ENCODE assay signal across 8 cellular contexts in genomic region chr6:145814035-145814500, GRCh38. TPM values are rescaled to one million over a fixed set of nuclear protein-coding genes. Genes with fewer than 3 reads are reported as not detected.
DNase-seq lines count a peak whose midpoint lies in the region; ATAC-seq and TF ChIP-seq lines count a peak whose summit lies in the region.

No MANE protein-coding gene starts in this region.

- no peak for TF ChIP-seq CTCF in choroid plexus epithelial cell (conservative IDR thresholded peaks at IDR 0.05; ENCODE audit: low read depth, low read length)

- peak overlapping the region; percentile 82 for H3K4me3 ChIP-seq in choroid plexus epithelial cell (ENCODE audit: low read depth, low read length)

- peak; percentile 71 for DNase-seq in ELF-1 (ENCODE audit: low read depth, low spot score)
- DNase-seq in HS-5 (ENCODE audit: low read depth): peak; percentile 41
- DNase-seq in choroid plexus epithelial cell (ENCODE audit: low read depth): no peak
- DNase-seq in left colon: peak in 1 of 2 donors; percentile 52
- peak; percentile 24 for DNase-seq in stimulated activated naive B cell treated with anti-CD40 and anti-IgM and Interleukin-4, amounts not matched to agents 10 μg/mL and 1 μg/mL and 100 μg/mL, for 72 hours
- no peak for DNase-seq in cerebellar nuclear complex (lab: John Stamatoyannopoulos, UW)

- peak overlapping the region; percentile 52 for H3K27ac Mint-ChIP-seq in stimulated activated naive B cell treated with anti-CD40 and anti-IgM and Interleukin-4, amounts not matched to agents 10 μg/mL and 1 μg/mL and 100 μg/mL, for 72 hours

- H3K36me3 Mint-ChIP-seq in stimulated activated naive B cell treated with anti-CD40 and anti-IgM and Interleukin-4, amounts not matched to agents 10 μg/mL and 1 μg/mL and 100 μg/mL, for 72 hours: peaks cover 2 to 7% of the 10 kb centered on the region in 2 donors

- ATAC-seq in GM21526 (IDR thresholded peaks at IDR 0.05; ENCODE audit: low FRiP score, unreplicated experiment): peak; percentile 13
- peak; percentile 50 for ATAC-seq in SK-N-SH treated with all-trans-retinoic acid at 6 μM for 48 hours
- peak; percentile 30 for ATAC-seq in left colon
- ATAC-seq in stimulated activated naive B cell treated with anti-CD40 and anti-IgM and Interleukin-4, amounts not matched to agents 10 μg/mL and 1 μg/mL and 100 μg/mL, for 72 hours (replicated peaks): peak; percentile 9 to 24

- intact Hi-C loops in left colon (cut with DNase I, micrococcal nuclease): loop anchor here in 1 of 2 donors (5.0 kb wide), 1 partner anchor 73 kb away; no protein-coding TSS in a partner anchor

- no peaks in the 10 kb centered on the region for H3K27me3 Mint-ChIP-seq in stimulated activated naive B cell treated with anti-CD40 and anti-IgM and Interleukin-4, amounts not matched to agents 10 μg/mL and 1 μg/mL and 100 μg/mL, for 72 hours

- no peaks in the 10 kb centered on the region for H3K9me3 Mint-ChIP-seq in stimulated activated naive B cell treated with anti-CD40 and anti-IgM and Interleukin-4, amounts not matched to agents 10 μg/mL and 1 μg/mL and 100 μg/mL, for 72 hours

- peak overlapping the region; percentile 85 to 93 for H3K4me3 Mint-ChIP-seq in stimulated activated naive B cell treated with anti-CD40 and anti-IgM and Interleukin-4, amounts not matched to agents 10 μg/mL and 1 μg/mL and 100 μg/mL, for 72 hours

- H3K4me1 Mint-ChIP-seq in stimulated activated naive B cell treated with anti-CD40 and anti-IgM and Interleukin-4, amounts not matched to agents 10 μg/mL and 1 μg/mL and 100 μg/mL, for 72 hours: peaks cover 16 to 47% of the 10 kb centered on the region in 2 donors

TF ChIP-seq in SK-N-SH treated with all-trans-retinoic acid at 6 μM for 48 hours, 23 proteins besides CTCF, POLR2A, EP300 and RAD21:
- TF ChIP-seq ZFP3 (CRISPR knock-in tag; IDR thresholded peaks at IDR 0.05) (0 out of 2 replicates have a peak, but pooled peaks have one; percentile 24), CSDC2 (CRISPR knock-in tag; IDR thresholded peaks at IDR 0.05) (peak; percentile 69; the same call in 1 of the 2 replicates), BACH2 (CRISPR knock-in tag; IDR thresholded peaks at IDR 0.05; ENCODE audit: borderline replicate concordance) (no peak)

RNA-seq across cellular contexts. Expression of gene FBXO30, which starts 0.5 kb away (rescaled TPM):
- 1 to 10 TPM; 5.5 to 9.4 TPM for total RNA-seq in left colon

Comparison
In these comparisons a context has a peak if more than half of its experiments do, and no peak if none do; other contexts are left out.
1. DNase-seq: peak in ELF-1 (single experiment), HS-5 (single experiment) and stimulated activated naive B cell treated with anti-CD40 and anti-IgM and Interleukin-4, amounts not matched to agents 10 μg/mL and 1 μg/mL and 100 μg/mL, for 72 hours (single experiment); none in choroid plexus epithelial cell (single experiment) and cerebellar nuclear complex (0 of 2).
2. Peak in every context shown above with its lines, with median percentiles within 50 percentile points of each other: ATAC-seq.